17 cellular contexts compared by ENCODE assay signal in the genomic region with DNA sequence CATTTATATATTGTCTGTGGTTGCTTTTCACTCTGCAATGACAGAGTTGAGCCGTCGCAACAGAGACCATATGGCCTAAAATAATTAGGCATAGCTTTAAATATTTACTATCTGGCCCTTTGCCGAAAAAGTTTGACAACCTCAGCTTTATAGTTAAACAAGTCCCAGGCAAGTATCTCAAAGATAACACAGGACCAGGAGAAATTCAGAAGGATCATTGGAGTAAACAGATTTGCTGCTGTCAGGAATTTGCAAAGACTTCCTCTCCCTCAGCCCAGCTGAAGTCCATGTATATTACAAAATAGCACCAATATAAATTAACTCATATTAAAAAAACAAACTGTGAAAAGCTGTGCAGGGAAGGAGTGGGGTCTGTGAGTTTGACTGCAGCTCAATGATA. TPM values are rescaled to one million over a fixed set of nuclear protein-coding genes. Genes with fewer than 3 reads are reported as not detected.
DNase-seq lines count a peak whose midpoint lies in the region; TF ChIP-seq lines count a peak whose summit lies in the region.
"Had no signal": no experiment of that assay in that cellular context is flagged by ENCODE, and none has a peak within 500 bp of the region (broad histone marks: within the 10 kb centered on the region; RNA-seq: fewer than 3 reads in every experiment).

No MANE protein-coding gene starts in this region.

- no peak overlapping the region for H3K9ac ChIP-seq in adipocyte (ENCODE audit: low read length)

- H3K9me3 ChIP-seq in adipocyte (ENCODE audit: control insufficient read depth, low read length) = no peaks in the 10 kb centered on the region
- H3K9me3 ChIP-seq: BE2C had no signal

- no peak for TF ChIP-seq CTCF in mesothelial cell of epicardium (IDR thresholded peaks at IDR 0.05; ENCODE audit: unreplicated experiment)
- no peak for TF ChIP-seq CTCF in MCF 10A (IDR thresholded peaks at IDR 0.05; ENCODE audit: unreplicated experiment)
- no peak for TF ChIP-seq CTCF in glutamatergic neuron (IDR thresholded peaks at IDR 0.05; ENCODE audit: partially characterized antibody, unreplicated experiment)

- peaks cover 88% of the 10 kb centered on the region for H3K36me3 ChIP-seq in adipocyte (ENCODE audit: control insufficient read depth, insufficient read depth, low read length, severe bottlenecking)
- H3K36me3 ChIP-seq: BE2C had no signal

- H3K4me1 ChIP-seq in adipocyte (ENCODE audit: control insufficient read depth, insufficient read depth, low read length) = peaks cover 5% of the 10 kb centered on the region
- H3K4me1 ChIP-seq: BE2C had no signal

- no peaks in the 10 kb centered on the region for H3K27me3 ChIP-seq in adipocyte (replicated peaks; ENCODE audit: control insufficient read depth, insufficient read depth, low read length)
- H3K27me3 ChIP-seq: BE2C had no signal

- CTCF ChIA-PET in MCF 10A (lab: Yijun Ruan, JAX) = interaction anchor here (0.9 to 1.5 kb wide), 3 partner anchors 9 to 247 kb away, joined by 3 to 4 read pairs (median 4); no protein-coding TSS in a partner anchor

- H3K4me1 Mint-ChIP-seq in mesothelial cell of epicardium (peaks cover 8% of the 10 kb centered on the region), MCF 10A (ENCODE audit: insufficient read depth, unreplicated experiment) (no peaks in the 10 kb centered on the region), glutamatergic neuron (ENCODE audit: low read depth, unreplicated experiment) (no peaks in the 10 kb centered on the region)

- no peak overlapping the region for H3K4me3 Mint-ChIP-seq in mesothelial cell of epicardium
- H3K4me3 Mint-ChIP-seq in MCF 10A (ENCODE audit: unreplicated experiment) = no peak overlapping the region
- H3K4me3 Mint-ChIP-seq in glutamatergic neuron (ENCODE audit: unreplicated experiment) = no peak overlapping the region
- H3K4me3 Mint-ChIP-seq: CD8-positive, alpha-beta T cell; H9 had no signal

- H3K36me3 Mint-ChIP-seq in mesothelial cell of epicardium (peaks cover 2% of the 10 kb centered on the region), MCF 10A (ENCODE audit: insufficient read depth, unreplicated experiment) (no peaks in the 10 kb centered on the region), glutamatergic neuron (ENCODE audit: unreplicated experiment) (no peaks in the 10 kb centered on the region)
- H3K36me3 Mint-ChIP-seq: CD8-positive, alpha-beta T cell had no signal

- H3K27ac Mint-ChIP-seq in mesothelial cell of epicardium = peak overlapping the region; percentile 2
- H3K27ac Mint-ChIP-seq in MCF 10A (ENCODE audit: low read depth, unreplicated experiment) = no peak overlapping the region
- no peak overlapping the region for H3K27ac Mint-ChIP-seq in glutamatergic neuron (ENCODE audit: unreplicated experiment)
- H3K27ac Mint-ChIP-seq: CD8-positive, alpha-beta T cell; H9 had no signal

- DNase-seq in DMS 273 (lab: John Stamatoyannopoulos, UW; ENCODE audit: unreplicated experiment) = peak; percentile 78
- peak; percentile 57 for DNase-seq in NCI-H1694 (lab: John Stamatoyannopoulos, UW)
- DNase-seq in adipocyte (ENCODE audit: low read depth) = peak; percentile 26
- no peak for DNase-seq in mesothelial cell of epicardium (ENCODE audit: low spot score in 2 of 2, unreplicated experiment in 2 of 2)
- DNase-seq in inferior parietal cortex (ENCODE audit: extremely low spot score) = no peak
- DNase-seq in MCF 10A (ENCODE audit: unreplicated experiment) = no peak
- DNase-seq in glutamatergic neuron = no peak
- no peak for DNase-seq in NCI-H2107 treated with DMSO at 0.1 percent for 48 hours (lab: John Stamatoyannopoulos, UW; ENCODE audit: unreplicated experiment)
- DNase-seq: ACHN, BE2C, COR-L47, DMS53, GF-D8, GOT3, H9 had no signal

- BruUV-seq in MCF 10A (replicated peaks; lab: Mats Ljungman, UMichigan) = no TSS peak

- intact Hi-C loops in MCF 10A (cut with micrococcal nuclease) = no loop called here

- no peak overlapping the region for H3K4me3 ChIP-seq in adipocyte (ENCODE audit: low read length)

- POLR2A ChIA-PET in MCF 10A (lab: Yijun Ruan, JAX) = interaction anchor here (0.6 to 2.0 kb wide), 3 partner anchors 12 to 72 kb away, joined by 3 to 7 read pairs (median 6); no protein-coding TSS in a partner anchor

- H3K27me3 Mint-ChIP-seq in mesothelial cell of epicardium (ENCODE audit: low read depth) = no peaks in the 10 kb centered on the region
- H3K27me3 Mint-ChIP-seq in MCF 10A (ENCODE audit: insufficient read depth, unreplicated experiment) = no peaks in the 10 kb centered on the region
- no peaks in the 10 kb centered on the region for H3K27me3 Mint-ChIP-seq in glutamatergic neuron (ENCODE audit: unreplicated experiment)

- H3K9me3 Mint-ChIP-seq in mesothelial cell of epicardium (peaks cover 2% of the 10 kb centered on the region), MCF 10A (ENCODE audit: unreplicated experiment) (no peaks in the 10 kb centered on the region), glutamatergic neuron (ENCODE audit: unreplicated experiment) (peaks cover 2% of the 10 kb centered on the region)
- H3K9me3 Mint-ChIP-seq: CD8-positive, alpha-beta T cell; H9 had no signal

RNA-seq across cellular contexts. Expression of gene NID1, which starts 34.3 kb away (rescaled TPM):
- 42.4 to 45.5 TPM (median 45.0 TPM) in 3 replicates for total RNA-seq in mesothelial cell of epicardium
- total RNA-seq in MCF 10A (2022) = 0.10 and 0.16 TPM in 2 replicates
- 1.4 TPM for total RNA-seq in glutamatergic neuron (ENCODE audit: unreplicated experiment)
- total RNA-seq: CD8-positive, alpha-beta T cell; HT-29 had no signal

Comparison
In these comparisons a context has a peak if more than half of its experiments do, and no peak if none do; other contexts are left out.
1. DNase-seq: peak in DMS 273 (single experiment), NCI-H1694 (single experiment) and adipocyte (single experiment); none in mesothelial cell of epicardium (0 of 2), inferior parietal cortex (single experiment), MCF 10A (single experiment), glutamatergic neuron (single experiment) and NCI-H2107 treated with DMSO at 0.1 percent for 48 hours (single experiment).
2. RNA of gene NID1, which starts 34.3 kb away (total RNA-seq): 42.4 to 45.5 TPM in mesothelial cell of epicardium; 1.4 TPM in glutamatergic neuron (single experiment) and 0.10 to 0.16 TPM in MCF 10A; every median in the first group is over 10 times any median in the second.